ENCODE assay signal across 1 cellular context in the genomic region with DNA sequence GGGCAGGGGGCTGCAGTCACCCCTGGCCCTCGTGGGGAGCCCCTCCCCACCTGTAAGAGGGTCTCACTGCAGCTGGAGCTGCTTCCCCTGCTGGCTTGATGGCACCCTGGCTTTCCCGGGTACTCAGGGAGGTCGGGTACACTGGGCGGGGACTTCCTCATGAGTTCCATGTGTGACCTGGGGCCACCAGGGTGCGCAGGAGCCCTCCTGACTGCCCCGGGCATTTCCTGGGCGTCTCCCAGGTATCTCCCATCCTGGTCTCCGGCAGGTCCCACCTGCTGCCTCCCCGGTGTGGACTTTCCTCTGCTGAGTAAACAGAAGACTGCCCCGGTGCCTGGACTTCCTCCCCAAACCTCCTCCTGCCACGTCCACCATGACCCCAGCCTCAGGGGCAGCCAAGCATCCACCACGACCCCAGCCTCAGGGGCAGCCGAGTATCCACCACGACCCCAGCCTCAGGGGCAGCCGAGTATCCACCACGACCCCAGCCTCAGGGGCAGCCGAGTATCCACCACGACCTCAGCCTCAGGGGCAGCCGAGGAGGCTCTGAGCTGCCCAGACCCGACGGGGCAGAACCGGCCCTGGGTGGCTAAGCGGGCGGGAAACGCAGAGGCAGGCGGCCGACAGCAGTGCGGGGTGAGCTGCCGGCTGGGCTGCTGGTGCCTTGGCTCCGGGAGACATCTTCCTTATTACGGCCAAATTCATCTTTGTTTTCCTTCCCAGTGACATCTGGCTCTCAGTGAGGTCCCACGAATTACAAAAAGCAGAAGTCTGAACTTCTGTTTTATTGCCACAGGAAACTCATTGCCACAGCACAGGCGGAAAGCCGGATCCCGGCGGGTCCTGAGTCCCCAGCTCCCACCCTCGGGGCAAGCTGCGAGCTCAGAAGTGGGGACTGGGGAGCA.
TF ChIP-seq lines count a peak whose summit lies in the region.

No MANE protein-coding gene starts in this region.

TF ChIP-seq in HCT116, 20 proteins besides CTCF, POLR2A, EP300 and RAD21 (continued from another document):
- TF ChIP-seq, protein P1, sequence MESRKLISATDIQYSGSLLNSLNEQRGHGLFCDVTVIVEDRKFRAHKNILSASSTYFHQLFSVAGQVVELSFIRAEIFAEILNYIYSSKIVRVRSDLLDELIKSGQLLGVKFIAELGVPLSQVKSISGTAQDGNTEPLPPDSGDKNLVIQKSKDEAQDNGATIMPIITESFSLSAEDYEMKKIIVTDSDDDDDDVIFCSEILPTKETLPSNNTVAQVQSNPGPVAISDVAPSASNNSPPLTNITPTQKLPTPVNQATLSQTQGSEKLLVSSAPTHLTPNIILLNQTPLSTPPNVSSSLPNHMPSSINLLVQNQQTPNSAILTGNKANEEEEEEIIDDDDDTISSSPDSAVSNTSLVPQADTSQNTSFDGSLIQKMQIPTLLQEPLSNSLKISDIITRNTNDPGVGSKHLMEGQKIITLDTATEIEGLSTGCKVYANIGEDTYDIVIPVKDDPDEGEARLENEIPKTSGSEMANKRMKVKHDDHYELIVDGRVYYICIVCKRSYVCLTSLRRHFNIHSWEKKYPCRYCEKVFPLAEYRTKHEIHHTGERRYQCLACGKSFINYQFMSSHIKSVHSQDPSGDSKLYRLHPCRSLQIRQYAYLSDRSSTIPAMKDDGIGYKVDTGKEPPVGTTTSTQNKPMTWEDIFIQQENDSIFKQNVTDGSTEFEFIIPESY (IDR thresholded peaks at IDR 0.05; ENCODE audit: extremely low read depth, insufficient replicate concordance, low read length), result no peak
- TF ChIP-seq JUND (IDR thresholded peaks at IDR 0.05) (no peak), SIN3A (IDR thresholded peaks at IDR 0.05; ENCODE audit: low read depth) (no peak), POLR2AphosphoS5 (IDR thresholded peaks at IDR 0.05; ENCODE audit: low read depth, low read length) (no peak), YY1 (IDR thresholded peaks at IDR 0.05; ENCODE audit: extremely low read depth, insufficient replicate concordance, low read depth, low read length) (no peak), SRF (IDR thresholded peaks at IDR 0.05; ENCODE audit: low read depth) (no peak), ELF1 (IDR thresholded peaks at IDR 0.05; ENCODE audit: borderline replicate concordance, low read depth) (no peak)
- TF ChIP-seq, protein P2, sequence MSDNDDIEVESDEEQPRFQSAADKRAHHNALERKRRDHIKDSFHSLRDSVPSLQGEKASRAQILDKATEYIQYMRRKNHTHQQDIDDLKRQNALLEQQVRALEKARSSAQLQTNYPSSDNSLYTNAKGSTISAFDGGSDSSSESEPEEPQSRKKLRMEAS (IDR thresholded peaks at IDR 0.05), result no peak
- TF ChIP-seq, protein P3, sequence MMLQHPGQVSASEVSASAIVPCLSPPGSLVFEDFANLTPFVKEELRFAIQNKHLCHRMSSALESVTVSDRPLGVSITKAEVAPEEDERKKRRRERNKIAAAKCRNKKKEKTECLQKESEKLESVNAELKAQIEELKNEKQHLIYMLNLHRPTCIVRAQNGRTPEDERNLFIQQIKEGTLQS (IDR thresholded peaks at IDR 0.05), result no peak
- TF ChIP-seq, protein P4, sequence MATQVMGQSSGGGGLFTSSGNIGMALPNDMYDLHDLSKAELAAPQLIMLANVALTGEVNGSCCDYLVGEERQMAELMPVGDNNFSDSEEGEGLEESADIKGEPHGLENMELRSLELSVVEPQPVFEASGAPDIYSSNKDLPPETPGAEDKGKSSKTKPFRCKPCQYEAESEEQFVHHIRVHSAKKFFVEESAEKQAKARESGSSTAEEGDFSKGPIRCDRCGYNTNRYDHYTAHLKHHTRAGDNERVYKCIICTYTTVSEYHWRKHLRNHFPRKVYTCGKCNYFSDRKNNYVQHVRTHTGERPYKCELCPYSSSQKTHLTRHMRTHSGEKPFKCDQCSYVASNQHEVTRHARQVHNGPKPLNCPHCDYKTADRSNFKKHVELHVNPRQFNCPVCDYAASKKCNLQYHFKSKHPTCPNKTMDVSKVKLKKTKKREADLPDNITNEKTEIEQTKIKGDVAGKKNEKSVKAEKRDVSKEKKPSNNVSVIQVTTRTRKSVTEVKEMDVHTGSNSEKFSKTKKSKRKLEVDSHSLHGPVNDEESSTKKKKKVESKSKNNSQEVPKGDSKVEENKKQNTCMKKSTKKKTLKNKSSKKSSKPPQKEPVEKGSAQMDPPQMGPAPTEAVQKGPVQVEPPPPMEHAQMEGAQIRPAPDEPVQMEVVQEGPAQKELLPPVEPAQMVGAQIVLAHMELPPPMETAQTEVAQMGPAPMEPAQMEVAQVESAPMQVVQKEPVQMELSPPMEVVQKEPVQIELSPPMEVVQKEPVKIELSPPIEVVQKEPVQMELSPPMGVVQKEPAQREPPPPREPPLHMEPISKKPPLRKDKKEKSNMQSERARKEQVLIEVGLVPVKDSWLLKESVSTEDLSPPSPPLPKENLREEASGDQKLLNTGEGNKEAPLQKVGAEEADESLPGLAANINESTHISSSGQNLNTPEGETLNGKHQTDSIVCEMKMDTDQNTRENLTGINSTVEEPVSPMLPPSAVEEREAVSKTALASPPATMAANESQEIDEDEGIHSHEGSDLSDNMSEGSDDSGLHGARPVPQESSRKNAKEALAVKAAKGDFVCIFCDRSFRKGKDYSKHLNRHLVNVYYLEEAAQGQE (IDR thresholded peaks at IDR 0.05; ENCODE audit: low read depth), result no peak
